Comparison of ENCODE assay signal across 8 cellular contexts in the genomic region with DNA sequence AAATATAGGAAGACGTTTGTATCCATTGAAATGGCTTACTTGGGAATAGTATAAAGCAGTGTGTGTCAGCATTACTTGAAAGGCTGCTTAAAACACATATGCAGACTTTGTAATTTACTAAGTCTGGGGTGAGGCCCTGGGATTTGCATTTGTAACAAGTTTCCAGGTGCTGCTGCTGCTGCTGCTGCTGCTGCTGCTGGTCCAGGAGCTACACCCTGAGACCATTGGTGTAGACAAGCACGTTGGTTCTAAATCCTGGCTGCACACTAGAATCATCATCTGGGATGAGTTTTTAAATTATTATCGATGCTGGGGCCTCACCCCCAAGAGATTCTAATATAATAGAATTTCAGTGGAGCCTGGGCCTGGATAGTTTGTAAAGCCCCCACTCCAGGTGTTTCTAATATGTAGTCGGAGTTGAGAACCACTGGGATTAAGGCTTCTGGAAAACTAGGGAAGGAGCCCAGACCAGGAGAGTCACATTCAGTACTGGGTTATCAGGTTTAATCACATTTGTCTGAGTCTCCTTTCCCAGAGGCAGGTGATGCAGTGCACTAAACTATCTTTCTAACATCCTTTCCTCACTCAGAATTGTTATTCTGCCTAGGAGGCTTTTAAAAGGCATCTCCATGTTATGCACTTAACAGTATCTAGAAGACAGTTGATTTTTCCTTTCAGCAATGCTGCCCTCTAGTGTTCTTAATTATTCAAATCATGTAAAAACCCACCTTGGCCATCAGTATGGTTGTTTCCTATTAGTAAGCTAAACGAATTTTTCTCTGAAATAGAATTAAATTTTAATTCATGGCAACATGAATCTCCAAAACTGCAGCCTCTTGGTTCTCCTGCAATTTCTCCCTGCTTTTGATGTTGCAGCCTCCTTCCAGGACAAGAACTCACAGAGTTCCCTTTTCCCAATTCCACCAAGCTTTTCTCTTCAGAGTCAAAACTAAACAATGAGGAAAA. TPM values are rescaled to one million over a fixed set of nuclear protein-coding genes. Genes with fewer than 3 reads are reported as not detected.
DNase-seq lines count a peak whose midpoint lies in the region; ATAC-seq, FAIRE-seq and TF ChIP-seq lines count a peak whose summit lies in the region.

No MANE protein-coding gene starts in this region.

- no peaks in the 10 kb centered on the region for H3K36me3 ChIP-seq in pancreas

- no peaks in the 10 kb centered on the region for H3K27me3 ChIP-seq in pancreas

- ATAC-seq in HG02759 (IDR thresholded peaks at IDR 0.05; ENCODE audit: unreplicated experiment) = peak; percentile 77
- ATAC-seq in T-helper 17 cell = peak; percentile 75
- ATAC-seq in pancreas = peak; percentile 56 to 92 (median 89)

- no peaks in the 10 kb centered on the region for H3K9me3 ChIP-seq in T-helper 17 cell (ENCODE audit: control insufficient read depth, low read length, poor library complexity, severe bottlenecking)
- no peaks in the 10 kb centered on the region for H3K9me3 ChIP-seq in pancreas

- H3K4me1 ChIP-seq in pancreas = no peaks in the 10 kb centered on the region

- no peak overlapping the region for H3K4me3 Mint-ChIP-seq in T-helper 17 cell

- H3K36me3 Mint-ChIP-seq in T-helper 17 cell (ENCODE audit: low read depth) = peaks cover 8% of the 10 kb centered on the region

- intact Hi-C loops in pancreas (cut with DNase I) = loop anchor here in 1 of 3 donors (2.0 kb wide), 1 partner anchor 359 kb away; no protein-coding TSS in a partner anchor

- no peak overlapping the region for H3K27ac ChIP-seq in pancreas

- 45 to 50% methylated on average over 5 of the region's 5 CpGs for WGBS in pancreas, 2 donors

- peak; percentile 57 for FAIRE-seq in pancreas (lab: Jason Lieb, UNC)

- H3K27ac Mint-ChIP-seq in T-helper 17 cell = no peak overlapping the region

- H3K4me1 Mint-ChIP-seq in T-helper 17 cell = peaks cover 17% of the 10 kb centered on the region

- peak; percentile 43; the same call in 2 of the 3 replicates for TF ChIP-seq CTCF in GM12872 (IDR thresholded peaks at IDR 0.05; ENCODE audit: insufficient read depth, low read depth, low read length)
- TF ChIP-seq CTCF in foreskin fibroblast (IDR thresholded peaks at IDR 0.05; ENCODE audit: low read depth, low read length) = peak; percentile 28
- peak; percentile 34 to 55 (median 44) for TF ChIP-seq CTCF in pancreas (IDR thresholded peaks at IDR 0.05)

- H3K4me3 ChIP-seq in foreskin fibroblast (ENCODE audit: low read depth in 1 of 2, low read length in 2 of 2) (no peak overlapping the region), pancreas (no peak overlapping the region)

- H3K27me3 Mint-ChIP-seq in T-helper 17 cell = peaks cover 22% of the 10 kb centered on the region

- DNase-seq in A172 (ENCODE audit: low spot score) (peak; percentile 61), NCI-H1436 (lab: John Stamatoyannopoulos, UW) (peak; percentile 63), T-helper 17 cell (no peak), foreskin fibroblast (peak; percentile 45 to 80), pancreas (no peak)
- no peak for DNase-seq in activated naive CD4-positive, alpha-beta T cell treated with Interleukin-2 at 50 U/mL for 16 hours

RNA-seq across cellular contexts. Expression of gene SSR3, which starts 45.4 kb away (rescaled TPM):
- total RNA-seq in A172 (2014; rRNA removed; shearing (Covaris generic)) = 245 and 285 TPM in 2 replicates
- total RNA-seq in T-helper 17 cell = 10 to 100 TPM; 93.4 to 94.3 TPM
- 100 to 1,000 TPM; 144 to 251 (median 193) TPM for total RNA-seq in pancreas
- polyA plus RNA-seq in pancreas = 10 to 100 TPM; 91.5 to 96.9 TPM

Comparison
In these comparisons a context has a peak if more than half of its experiments do, and no peak if none do; other contexts are left out.
1. DNase-seq: peak in A172 (single experiment), NCI-H1436 (single experiment) and foreskin fibroblast (2 of 2); none in T-helper 17 cell (0 of 3), pancreas (0 of 6) and activated naive CD4-positive, alpha-beta T cell treated with Interleukin-2 at 50 U/mL for 16 hours (single experiment).
2. Peak in every context shown above with its lines, with median percentiles within 50 percentile points of each other: CTCF ChIP-seq and ATAC-seq.